Comparison of ENCODE assay signal across 12 cellular contexts in the genomic region with DNA sequence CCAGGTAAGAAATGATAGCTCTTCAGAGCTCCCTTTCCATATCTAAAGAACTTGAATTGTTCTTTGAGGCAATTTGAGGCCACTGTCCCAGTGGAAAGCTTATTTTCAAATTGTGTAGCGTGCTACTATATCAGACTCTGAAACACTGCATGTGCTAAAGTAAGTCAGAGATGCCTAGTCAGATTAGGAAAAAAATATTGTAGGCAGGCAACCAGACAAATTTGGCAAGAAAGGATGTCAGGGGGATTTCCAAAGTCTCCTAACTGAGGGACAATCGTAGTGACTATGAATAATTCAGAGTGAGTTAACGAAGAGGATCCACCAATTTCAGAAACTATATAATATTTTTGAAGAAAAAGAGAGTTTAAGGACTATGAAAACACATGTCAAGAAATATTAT.
DNase-seq lines count a peak whose midpoint lies in the region; ATAC-seq and TF ChIP-seq lines count a peak whose summit lies in the region.
"Had no signal": no experiment of that assay in that cellular context is flagged by ENCODE, and none has a peak within 500 bp of the region (broad histone marks: within the 10 kb centered on the region; RNA-seq: fewer than 3 reads in every experiment).

No MANE protein-coding gene starts in this region.

- DNase-seq in right atrium auricular region (ENCODE audit: low spot score) (no peak), left ventricle myocardium superior (no peak), middle frontal gyrus (ENCODE audit: extremely low spot score, low spot score) (no peak)
- DNase-seq in activated naive CD4-positive, alpha-beta T cell treated with anti-CD3 and anti-CD28 coated beads, Interleukin-2, amount 50 U/mL, for 72 hours (ENCODE audit: low spot score in 2 of 2): no peak
- DNase-seq: dorsolateral prefrontal cortex, mesendoderm had no signal

- no peaks in the 10 kb centered on the region for H3K27me3 ChIP-seq in right atrium auricular region
- no peaks in the 10 kb centered on the region for H3K27me3 ChIP-seq in muscle layer of duodenum (ENCODE audit: low read depth, low read length)
- H3K27me3 ChIP-seq: dorsolateral prefrontal cortex had no signal

- peak overlapping the region; percentile 99 for H3K27ac Mint-ChIP-seq in activated naive CD4-positive, alpha-beta T cell treated with anti-CD3 and anti-CD28 coated beads, Interleukin-2, amount 50 U/mL, for 72 hours
- H3K27ac Mint-ChIP-seq: type B pancreatic cell had no signal

- ATAC-seq in left ventricle myocardium superior (no peak), HG03520 (IDR thresholded peaks at IDR 0.05; ENCODE audit: unreplicated experiment) (no peak), HG02885 (IDR thresholded peaks at IDR 0.05; ENCODE audit: poor library complexity, unreplicated experiment) (no peak)
- peak; percentile 36 to 38 for ATAC-seq in activated naive CD4-positive, alpha-beta T cell treated with anti-CD3 and anti-CD28 coated beads, Interleukin-2, amount 50 U/mL, for 72 hours

- H3K9me3 ChIP-seq in right atrium auricular region (no peaks in the 10 kb centered on the region), muscle layer of duodenum (ENCODE audit: control insufficient read depth in 1 of 2, low read length in 2 of 2) (no peaks in the 10 kb centered on the region)

- peaks cover 0 to 16% of the 10 kb centered on the region in 2 donors for H3K9me3 Mint-ChIP-seq in activated naive CD4-positive, alpha-beta T cell treated with anti-CD3 and anti-CD28 coated beads, Interleukin-2, amount 50 U/mL, for 72 hours
- H3K9me3 Mint-ChIP-seq: type B pancreatic cell had no signal

- H3K4me1 ChIP-seq in right atrium auricular region (peaks cover 0 to 20% of the 10 kb centered on the region in 2 donors), muscle layer of duodenum (ENCODE audit: control insufficient read depth in 1 of 2, insufficient read depth in 2 of 2, low read length in 2 of 2) (no peaks in the 10 kb centered on the region), urinary bladder (ENCODE audit: insufficient read depth) (peaks cover 2% of the 10 kb centered on the region)

- H3K36me3 Mint-ChIP-seq in activated naive CD4-positive, alpha-beta T cell treated with anti-CD3 and anti-CD28 coated beads, Interleukin-2, amount 50 U/mL, for 72 hours: peaks cover 29 to 36% of the 10 kb centered on the region in 2 donors
- H3K36me3 Mint-ChIP-seq: type B pancreatic cell had no signal

- no peak overlapping the region for H3K4me3 ChIP-seq in right atrium auricular region
- no peak overlapping the region for H3K4me3 ChIP-seq in muscle layer of duodenum (ENCODE audit: low read depth in 1 of 2, low read length in 2 of 2)
- H3K4me3 ChIP-seq in urinary bladder (ENCODE audit: low read depth, low read length): no peak overlapping the region
- H3K4me3 ChIP-seq: dorsolateral prefrontal cortex had no signal

- intact Hi-C loops in left ventricle myocardium superior (cut with micrococcal nuclease): no loop called here

- H3K27ac ChIP-seq in right atrium auricular region (peak overlapping the region; percentile 9 to 25), muscle layer of duodenum (ENCODE audit: low read length) (peak overlapping the region; percentile 68), urinary bladder (ENCODE audit: low read depth) (peak overlapping the region; percentile 38)
- H3K27ac ChIP-seq: C4-2B had no signal

- TF ChIP-seq CTCF in right atrium auricular region (IDR thresholded peaks at IDR 0.05): no peak

- H3K36me3 ChIP-seq in right atrium auricular region: no peaks in the 10 kb centered on the region
- H3K36me3 ChIP-seq in muscle layer of duodenum (ENCODE audit: control insufficient read depth in 1 of 2, insufficient read depth in 2 of 2, low read length in 2 of 2): no peaks in the 10 kb centered on the region
- no peaks in the 10 kb centered on the region for H3K36me3 ChIP-seq in urinary bladder (ENCODE audit: insufficient read depth)

- WGBS in urinary bladder: 38% methylated on average over 3 of the region's 3 CpGs

Comparison
In these comparisons a context has a peak if more than half of its experiments do, and no peak if none do; other contexts are left out.
1. H3K27ac ChIP-seq: peak in every context shown above with its lines; median percentile 68 in muscle layer of duodenum; 38 in urinary bladder; 17 in right atrium auricular region.
2. ATAC-seq: peak in activated naive CD4-positive, alpha-beta T cell treated with anti-CD3 and anti-CD28 coated beads, Interleukin-2, amount 50 U/mL, for 72 hours (2 of 2); none in left ventricle myocardium superior (single experiment), HG03520 (single experiment) and HG02885 (single experiment).